Comparison of ENCODE assay signal across 25 cellular contexts in genomic region chr20:53087034-53087777, GRCh38.
DNase-seq lines count a peak whose midpoint lies in the region; TF ChIP-seq lines count a peak whose summit lies in the region.
"Had no signal": no experiment of that assay in that cellular context is flagged by ENCODE, and none has a peak within 500 bp of the region (broad histone marks: within the 10 kb centered on the region; RNA-seq: fewer than 3 reads in every experiment).

No MANE protein-coding gene starts in this region.

- H3K4me1 ChIP-seq in right atrium auricular region: no peaks in the 10 kb centered on the region
- peaks cover 0 to 10% (median 0%) of the 10 kb centered on the region in 3 donors for H3K4me1 ChIP-seq in skeletal muscle tissue (ENCODE audit: control insufficient read depth in 3 of 3, insufficient read depth in 3 of 3, low read length in 3 of 3)

- peak overlapping the region; percentile 20 to 39 for H3K27ac ChIP-seq in right atrium auricular region
- peak overlapping the region; percentile 59 for H3K27ac ChIP-seq in skeletal muscle tissue (ENCODE audit: low read depth, low read length)
- H3K27ac ChIP-seq: PC-9, SJSA1, WERI-Rb-1 had no signal

- no peaks in the 10 kb centered on the region for H3K9me3 ChIP-seq in MG63
- no peaks in the 10 kb centered on the region for H3K9me3 ChIP-seq in right atrium auricular region
- no peaks in the 10 kb centered on the region for H3K9me3 ChIP-seq in skeletal muscle tissue (ENCODE audit: control insufficient read depth in 3 of 3, low read length in 3 of 3)
- H3K9me3 ChIP-seq: SJSA1 had no signal

- no peak overlapping the region for H3K4me3 Mint-ChIP-seq in activated T-helper 2 cell treated with anti-CD3 and anti-CD28 coated beads, Interferon-gamma antibody, Interleukin-2, Interleukin-4, amounts not matched to agents 10 μg/mL and 5 μg/mL and 100 μg/mL, durations not matched to agents 14 hours and 24 hours and 36 hours (ENCODE audit: low read depth)
- H3K4me3 Mint-ChIP-seq: activated CD8-positive, alpha-beta T cell treated with anti-CD3 and anti-CD28 coated beads, Interleukin-2, amount 10 ng/mL, durations not matched to agents 7 days and 5 days; immature natural killer cell; naive thymus-derived CD8-positive, alpha-beta T cell; T-helper 17 cell had no signal

- no peaks in the 10 kb centered on the region for H3K9me3 Mint-ChIP-seq in activated T-helper 2 cell treated with anti-CD3 and anti-CD28 coated beads, Interferon-gamma antibody, Interleukin-2, Interleukin-4, amounts not matched to agents 10 μg/mL and 5 μg/mL and 100 μg/mL, durations not matched to agents 14 hours and 24 hours and 36 hours
- H3K9me3 Mint-ChIP-seq: naive thymus-derived CD8-positive, alpha-beta T cell had no signal

- TF ChIP-seq CTCF in right atrium auricular region (IDR thresholded peaks at IDR 0.05): no peak

- intact Hi-C loops in activated T-helper 2 cell treated with anti-CD3 and anti-CD28 coated beads, Interferon-gamma antibody, Interleukin-2, Interleukin-4, amounts not matched to agents 10 μg/mL and 5 μg/mL and 100 μg/mL, durations not matched to agents 14 hours and 24 hours and 36 hours (cut with micrococcal nuclease): no loop called here

- H3K36me3 ChIP-seq in MG63 (no peaks in the 10 kb centered on the region), right atrium auricular region (no peaks in the 10 kb centered on the region), skeletal muscle tissue (ENCODE audit: control insufficient read depth in 3 of 3, insufficient read depth in 3 of 3, low read length in 3 of 3) (no peaks in the 10 kb centered on the region)
- H3K36me3 ChIP-seq: SJSA1, WERI-Rb-1 had no signal

- DNase-seq in AG20443 (ENCODE audit: low spot score) (peak; percentile 63), MG63 (peak; percentile 14), right atrium auricular region (ENCODE audit: low spot score) (no peak), NCI-H2081 (lab: John Stamatoyannopoulos, UW) (no peak)
- DNase-seq in activated T-helper 2 cell treated with anti-CD3 and anti-CD28 coated beads, Interferon-gamma antibody, Interleukin-2, Interleukin-4, amounts not matched to agents 10 μg/mL and 5 μg/mL and 100 μg/mL, durations not matched to agents 14 hours and 24 hours and 36 hours (ENCODE audit: low spot score): no peak
- no peak for DNase-seq in stimulated activated naive CD4-positive, alpha-beta T cell (lab: John Stamatoyannopoulos, UW)
- DNase-seq: activated CD8-positive, alpha-beta T cell treated with anti-CD3 and anti-CD28 coated beads, Interleukin-2, amount 10 ng/mL, durations not matched to agents 7 days and 5 days; AML-193; amygdala; effector CD4-positive, alpha-beta T cell; immature natural killer cell; MM.1S; naive thymus-derived CD8-positive, alpha-beta T cell; NCI-H1694 treated with DMSO at 0.1 percent for 48 hours; NCI-H2227 treated with DMSO at 0.1 percent for 48 hours; NCI-H82; PC-9; posterior cingulate gyrus; stimulated activated CD4-positive, alpha-beta T cell treated with anti-CD3 and anti-CD28 coated beads, Interleukin-4, amount 100 ng/mL, for 4 hours; substantia nigra; T-helper 17 cell; WERI-Rb-1 had no signal

- no peak overlapping the region for H3K9ac ChIP-seq in skeletal muscle tissue (ENCODE audit: low read depth in 1 of 3, low read length in 3 of 3)

- H3K27me3 Mint-ChIP-seq in activated T-helper 2 cell treated with anti-CD3 and anti-CD28 coated beads, Interferon-gamma antibody, Interleukin-2, Interleukin-4, amounts not matched to agents 10 μg/mL and 5 μg/mL and 100 μg/mL, durations not matched to agents 14 hours and 24 hours and 36 hours (ENCODE audit: low read depth): no peaks in the 10 kb centered on the region
- H3K27me3 Mint-ChIP-seq: T-helper 17 cell had no signal

- H3K4me3 ChIP-seq in MG63 (no peak overlapping the region), right atrium auricular region (no peak overlapping the region), skeletal muscle tissue (ENCODE audit: low read length in 3 of 3) (no peak overlapping the region)
- H3K4me3 ChIP-seq: PC-9, SJSA1, smooth muscle cell had no signal

- no peaks in the 10 kb centered on the region for H3K27me3 ChIP-seq in MG63
- no peaks in the 10 kb centered on the region for H3K27me3 ChIP-seq in right atrium auricular region
- peaks cover 0 to 4% (median 0%) of the 10 kb centered on the region in 3 donors for H3K27me3 ChIP-seq in skeletal muscle tissue (ENCODE audit: control insufficient read depth in 3 of 3, insufficient read depth in 3 of 3, low read length in 3 of 3)
- H3K27me3 ChIP-seq: SJSA1 had no signal

- no peak overlapping the region for H3K27ac Mint-ChIP-seq in activated T-helper 2 cell treated with anti-CD3 and anti-CD28 coated beads, Interferon-gamma antibody, Interleukin-2, Interleukin-4, amounts not matched to agents 10 μg/mL and 5 μg/mL and 100 μg/mL, durations not matched to agents 14 hours and 24 hours and 36 hours
- H3K27ac Mint-ChIP-seq: activated CD8-positive, alpha-beta T cell treated with anti-CD3 and anti-CD28 coated beads, Interleukin-2, amount 10 ng/mL, durations not matched to agents 7 days and 5 days; immature natural killer cell; naive thymus-derived CD8-positive, alpha-beta T cell; T-helper 17 cell had no signal

- peaks cover 4% of the 10 kb centered on the region for H3K4me1 Mint-ChIP-seq in activated T-helper 2 cell treated with anti-CD3 and anti-CD28 coated beads, Interferon-gamma antibody, Interleukin-2, Interleukin-4, amounts not matched to agents 10 μg/mL and 5 μg/mL and 100 μg/mL, durations not matched to agents 14 hours and 24 hours and 36 hours (ENCODE audit: low read depth)
- H3K4me1 Mint-ChIP-seq: immature natural killer cell; naive thymus-derived CD8-positive, alpha-beta T cell had no signal

- H3K36me3 Mint-ChIP-seq in activated T-helper 2 cell treated with anti-CD3 and anti-CD28 coated beads, Interferon-gamma antibody, Interleukin-2, Interleukin-4, amounts not matched to agents 10 μg/mL and 5 μg/mL and 100 μg/mL, durations not matched to agents 14 hours and 24 hours and 36 hours (ENCODE audit: low read depth): no peaks in the 10 kb centered on the region
- H3K36me3 Mint-ChIP-seq: immature natural killer cell; naive thymus-derived CD8-positive, alpha-beta T cell had no signal

Comparison
In these comparisons a context has a peak if more than half of its experiments do, and no peak if none do; other contexts are left out.
1. DNase-seq: peak in AG20443 (single experiment) and MG63 (single experiment); none in right atrium auricular region (single experiment), activated T-helper 2 cell treated with anti-CD3 and anti-CD28 coated beads, Interferon-gamma antibody, Interleukin-2, Interleukin-4, amounts not matched to agents 10 μg/mL and 5 μg/mL and 100 μg/mL, durations not matched to agents 14 hours and 24 hours and 36 hours (single experiment), NCI-H2081 (0 of 2) and stimulated activated naive CD4-positive, alpha-beta T cell (0 of 6).